In genomic region chr1:226064168-226064815, GRCh38 we compare ENCODE assay signal across 1 cellular context.
TF ChIP-seq lines count a peak whose summit lies in the region.

No MANE protein-coding gene starts in this region.

TF ChIP-seq in WTC11, 78 proteins besides CTCF, POLR2A, EP300 and RAD21 (continued from another document):
- TF ChIP-seq, protein P1, sequence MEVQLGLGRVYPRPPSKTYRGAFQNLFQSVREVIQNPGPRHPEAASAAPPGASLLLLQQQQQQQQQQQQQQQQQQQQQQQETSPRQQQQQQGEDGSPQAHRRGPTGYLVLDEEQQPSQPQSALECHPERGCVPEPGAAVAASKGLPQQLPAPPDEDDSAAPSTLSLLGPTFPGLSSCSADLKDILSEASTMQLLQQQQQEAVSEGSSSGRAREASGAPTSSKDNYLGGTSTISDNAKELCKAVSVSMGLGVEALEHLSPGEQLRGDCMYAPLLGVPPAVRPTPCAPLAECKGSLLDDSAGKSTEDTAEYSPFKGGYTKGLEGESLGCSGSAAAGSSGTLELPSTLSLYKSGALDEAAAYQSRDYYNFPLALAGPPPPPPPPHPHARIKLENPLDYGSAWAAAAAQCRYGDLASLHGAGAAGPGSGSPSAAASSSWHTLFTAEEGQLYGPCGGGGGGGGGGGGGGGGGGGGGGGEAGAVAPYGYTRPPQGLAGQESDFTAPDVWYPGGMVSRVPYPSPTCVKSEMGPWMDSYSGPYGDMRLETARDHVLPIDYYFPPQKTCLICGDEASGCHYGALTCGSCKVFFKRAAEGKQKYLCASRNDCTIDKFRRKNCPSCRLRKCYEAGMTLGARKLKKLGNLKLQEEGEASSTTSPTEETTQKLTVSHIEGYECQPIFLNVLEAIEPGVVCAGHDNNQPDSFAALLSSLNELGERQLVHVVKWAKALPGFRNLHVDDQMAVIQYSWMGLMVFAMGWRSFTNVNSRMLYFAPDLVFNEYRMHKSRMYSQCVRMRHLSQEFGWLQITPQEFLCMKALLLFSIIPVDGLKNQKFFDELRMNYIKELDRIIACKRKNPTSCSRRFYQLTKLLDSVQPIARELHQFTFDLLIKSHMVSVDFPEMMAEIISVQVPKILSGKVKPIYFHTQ (CRISPR knock-in tag; IDR thresholded peaks at IDR 0.05) = peak; percentile 77; the same call in 1 of the 2 replicates
